In genomic region chr1:201098992-201099391, GRCh38 we compare ENCODE assay signal across 1 cellular context.
TF ChIP-seq lines count a peak whose summit lies in the region.

No MANE protein-coding gene starts in this region.

TF ChIP-seq in HEK293, 187 proteins besides CTCF, POLR2A, EP300 and RAD21 (continued from another document):
- TF ChIP-seq ZBTB11 (tag by site-specific recombination; conservative IDR thresholded peaks at IDR 0.05; ENCODE audit: low read depth) (no peak), MZF1 (tag by site-specific recombination; IDR thresholded peaks at IDR 0.05; ENCODE audit: borderline replicate concordance) (no peak), ZNF221 (tag by site-specific recombination; IDR thresholded peaks at IDR 0.05; ENCODE audit: borderline replicate concordance) (no peak), ZNF404 (tag by site-specific recombination; IDR thresholded peaks at IDR 0.05) (no peak), ZNF670 (tag by site-specific recombination; IDR thresholded peaks at IDR 0.05; ENCODE audit: low read depth) (no peak), ZBTB17 (tag by site-specific recombination; IDR thresholded peaks at IDR 0.05) (0 out of 2 replicates have a peak, but pooled peaks have one; percentile 21), ZNF394 (tag by site-specific recombination; IDR thresholded peaks at IDR 0.05; ENCODE audit: borderline replicate concordance) (no peak)
